Comparison of ENCODE assay signal across 22 cellular contexts in genomic region chr17:64369007-64369893, GRCh38. TPM values are rescaled to one million over a fixed set of nuclear protein-coding genes. Genes with fewer than 3 reads are reported as not detected.
"Had no signal": no experiment of that assay in that cellular context is flagged by ENCODE, and none has a peak within 500 bp of the region (broad histone marks: within the 10 kb centered on the region; RNA-seq: fewer than 3 reads in every experiment).

No MANE protein-coding gene starts in this region.

- H3K4me3 Mint-ChIP-seq: activated B cell treated with CpG ODN at 0.5 μM for 24 hours; activated CD4-positive, alpha-beta memory T cell treated with anti-CD3 and anti-CD28 coated beads, Interleukin-2, amount 10 ng/mL, durations not matched to agents 7 days and 5 days; activated naive CD4-positive, alpha-beta T cell treated with anti-CD3 and anti-CD28 coated beads, Interleukin-2, amount 50 U/mL, for 24 hours; activated T-cell treated with anti-CD3 and anti-CD28 coated beads, Interleukin-2, amount 50 U/mL, for 72 hours; brain; T-helper 2 cell treated with Interferon-gamma antibody and Interleukin-4, amounts not matched to agents 5 μg/mL and 100 μg/mL, for 36 hours had no signal

- H3K9me3 ChIP-seq: colonic mucosa, mucosa of descending colon, right lobe of liver had no signal

- H3K4me2 ChIP-seq: smooth muscle cell had no signal

- H3K4me1 ChIP-seq: colonic mucosa, parathyroid adenoma, right lobe of liver had no signal

- H3K9ac ChIP-seq: parathyroid adenoma had no signal

- H3K27me3 ChIP-seq: colonic mucosa, right lobe of liver had no signal

- H2AFZ ChIP-seq: parathyroid adenoma had no signal

- H3K79me2 ChIP-seq: parathyroid adenoma had no signal

- H3K36me3 Mint-ChIP-seq: activated naive CD4-positive, alpha-beta T cell treated with anti-CD3 and anti-CD28 coated beads, Interleukin-2, amount 50 U/mL, for 24 hours; brain had no signal

- H3K4me1 Mint-ChIP-seq: activated B cell treated with CpG ODN at 0.5 μM for 24 hours; activated CD4-positive, alpha-beta memory T cell treated with anti-CD3 and anti-CD28 coated beads, Interleukin-2, amount 10 ng/mL, durations not matched to agents 7 days and 5 days; activated naive CD4-positive, alpha-beta T cell treated with anti-CD3 and anti-CD28 coated beads, Interleukin-2, amount 50 U/mL, for 24 hours; brain had no signal

- H3K9me3 Mint-ChIP-seq: activated B cell treated with CpG ODN at 0.5 μM for 24 hours; activated CD4-positive, alpha-beta memory T cell treated with anti-CD3 and anti-CD28 coated beads, Interleukin-2, amount 10 ng/mL, durations not matched to agents 7 days and 5 days; activated naive CD4-positive, alpha-beta T cell treated with anti-CD3 and anti-CD28 coated beads, Interleukin-2, amount 50 U/mL, for 24 hours; naive B cell; T-helper 2 cell treated with Interferon-gamma antibody and Interleukin-4, amounts not matched to agents 5 μg/mL and 100 μg/mL, for 36 hours had no signal

- ATAC-seq: activated T-cell treated with anti-CD3 and anti-CD28 coated beads, Interleukin-2, amount 50 U/mL, for 72 hours; left ventricle myocardium superior; mucosa of descending colon; right lobe of liver had no signal

- H3K27ac Mint-ChIP-seq: activated CD4-positive, alpha-beta memory T cell treated with anti-CD3 and anti-CD28 coated beads, Interleukin-2, amount 10 ng/mL, durations not matched to agents 7 days and 5 days; activated T-cell treated with anti-CD3 and anti-CD28 coated beads, Interleukin-2, amount 50 U/mL, for 72 hours; brain; T-helper 2 cell treated with Interferon-gamma antibody and Interleukin-4, amounts not matched to agents 5 μg/mL and 100 μg/mL, for 36 hours had no signal

- H3K27me3 Mint-ChIP-seq: activated B cell treated with CpG ODN at 0.5 μM for 24 hours; activated naive CD4-positive, alpha-beta T cell treated with anti-CD3 and anti-CD28 coated beads, Interleukin-2, amount 50 U/mL, for 24 hours; naive B cell had no signal

- H3K27ac ChIP-seq: colonic mucosa, parathyroid adenoma, right lobe of liver had no signal

- FAIRE-seq: frontal cortex, TTC549 had no signal

- DNase-seq: activated B cell treated with CpG ODN at 0.5 μM for 24 hours; activated CD4-positive, alpha-beta memory T cell treated with anti-CD3 and anti-CD28 coated beads, Interleukin-2, amount 10 ng/mL, durations not matched to agents 7 days and 5 days; activated CD4-positive, alpha-beta T cell treated with anti-CD3 and anti-CD28 coated beads for 48 hours; activated gamma-delta T cell; activated T-cell treated with anti-CD3 and anti-CD28 coated beads, Interleukin-2, amount 50 U/mL, for 72 hours; central memory CD4-positive, alpha-beta T cell; colonic mucosa; head of caudate nucleus; kidney glomerular epithelial cell; left ventricle myocardium superior; mucosa of descending colon; naive B cell; stimulated activated CD4-positive, alpha-beta T cell treated with anti-CD3 and anti-CD28 coated beads, Interleukin-4, amount 100 ng/mL, for 4 hours; stimulated activated naive CD4-positive, alpha-beta T cell had no signal

- H3K36me3 ChIP-seq: colonic mucosa, right lobe of liver had no signal

- H3K4me3 ChIP-seq: colonic mucosa, mucosa of descending colon, right lobe of liver, smooth muscle cell had no signal

RNA-seq across cellular contexts. Expression of gene PECAM1, which starts 21.4 kb away (rescaled TPM):
- total RNA-seq: smooth muscle cell had no signal
- polyA plus RNA-seq: smooth muscle cell had no signal
